ENCODE assay signal across 22 cellular contexts in genomic region chr3:164007764-164008163, GRCh38.
"Had no signal": no experiment of that assay in that cellular context is flagged by ENCODE, and none has a peak within 500 bp of the region (broad histone marks: within the 10 kb centered on the region; RNA-seq: fewer than 3 reads in every experiment).

No MANE protein-coding gene starts in this region.

- H3K4me3 ChIP-seq: MG63, SJSA1, SK-N-MC had no signal

- H3K27ac ChIP-seq: SJSA1, SK-N-MC had no signal

- ATAC-seq: HepG2, T-cell had no signal

- DNase-seq: IMR-90, Karpas-422, KG1, MG63, NCI-H1092 treated with DMSO at 0.1 percent for 48 hours, NCI-H146, NCI-H1694 treated with DMSO at 0.1 percent for 48 hours, NCI-H1930, NCI-H2081, NCI-H2107, NCI-H345, NCI-H446 treated with DMSO at 0.1 percent for 48 hours, NCI-H510A treated with DMSO at 0.1 percent for 48 hours, Right ventricle myocardium superior, RPMI8226, SIG-M5, SW 1271, T-cell had no signal

- H3K4me1 ChIP-seq: SJSA1 had no signal

- FAIRE-seq: HepG2, RCC 7860 had no signal

- H3K9me3 ChIP-seq: MG63, SJSA1 had no signal

- H3K27me3 ChIP-seq: MG63, SJSA1 had no signal

- H3K36me3 ChIP-seq: MG63, SJSA1 had no signal
